In the genomic region with DNA sequence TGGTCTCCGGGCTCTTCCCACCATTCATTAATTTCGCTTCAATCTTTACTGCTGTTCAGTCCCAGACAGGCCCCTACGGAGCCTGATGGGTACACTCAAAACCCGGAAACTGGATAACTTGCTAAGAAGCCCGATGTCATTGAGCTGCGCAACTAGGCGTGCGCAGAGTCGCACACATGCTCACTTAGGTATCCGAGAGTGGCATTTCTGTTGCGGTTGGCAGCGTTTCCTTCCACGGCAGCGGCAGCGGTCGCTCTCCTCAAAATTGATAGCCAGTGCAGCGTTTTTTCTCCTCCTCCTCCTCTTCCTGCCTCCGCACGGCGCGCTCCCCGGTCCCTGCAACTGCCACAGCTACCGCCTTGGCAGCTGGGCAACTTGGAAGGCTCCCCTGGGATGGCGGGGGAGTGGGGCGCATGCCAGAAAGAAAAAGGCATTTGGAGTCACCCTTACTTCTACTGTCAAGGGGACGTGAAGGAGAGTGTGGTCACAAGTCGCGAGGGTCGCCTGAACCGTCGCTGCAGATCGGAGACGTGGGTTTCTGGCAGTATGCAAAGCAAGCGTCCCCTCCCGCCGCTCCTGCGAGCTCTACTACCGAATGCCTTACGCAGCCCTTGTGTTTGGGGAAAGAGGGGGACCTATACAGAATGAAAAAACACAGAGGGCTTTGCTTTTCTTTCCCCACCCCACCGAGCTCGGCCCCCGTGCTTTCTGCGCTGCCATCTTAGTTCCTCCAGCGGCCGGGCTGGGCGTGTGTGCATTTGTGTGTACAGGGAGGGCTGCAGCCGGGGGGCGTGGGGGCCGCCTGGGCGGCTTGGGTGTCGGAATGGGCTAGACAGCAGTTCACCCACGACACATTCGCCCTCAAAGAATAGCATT, we compare ENCODE assay signal across 8 cellular contexts. TPM values are rescaled to one million over a fixed set of nuclear protein-coding genes. Genes with fewer than 3 reads are reported as not detected.
DNase-seq lines count a peak whose midpoint lies in the region; ATAC-seq, FAIRE-seq and TF ChIP-seq lines count a peak whose summit lies in the region.

No MANE protein-coding gene starts in this region.

- TF ChIP-seq POLR2A in GM18526 (IDR thresholded peaks at IDR 0.05; ENCODE audit: extremely low read depth, insufficient read length) (peak; percentile 82), gastrocnemius medialis (IDR thresholded peaks at IDR 0.05) (peak; percentile 44 to 73)

- DNase-seq in A172 (ENCODE audit: low spot score) (peak; percentile 86), NCI-H2107 (lab: John Stamatoyannopoulos, UW) (peak; percentile 82), gastrocnemius medialis (peak; percentile 78 to 86)

- intact Hi-C loops in gastrocnemius medialis (cut with DNase I; ENCODE audit: low total_unique reads), result loop anchor here (1.0 to 5.0 kb wide), 3 partner anchors 149 to 367 kb away; a partner anchor contains a TSS

- H3K9me3 Mint-ChIP-seq in brain, result no peaks in the 10 kb centered on the region

- H3K9me3 ChIP-seq in gastrocnemius medialis, result no peaks in the 10 kb centered on the region

- no peaks in the 10 kb centered on the region for H3K36me3 Mint-ChIP-seq in brain

- H3K36me3 ChIP-seq in gastrocnemius medialis, result no peaks in the 10 kb centered on the region

- TF ChIP-seq CTCF in brain (conservative IDR thresholded peaks at IDR 0.05), result no peak
- peak in 1 of 5 experiments; percentile 2 for TF ChIP-seq CTCF in gastrocnemius medialis (IDR thresholded peaks at IDR 0.05 in 4 of 5, conservative IDR thresholded peaks at IDR 0.05 in 1 of 5)

- H3K4me3 Mint-ChIP-seq in brain, result peak overlapping the region; percentile 89 to 97 (median 95)

- H3K27me3 Mint-ChIP-seq in brain, result peaks cover 13% of the 10 kb centered on the region

- H3K4me1 Mint-ChIP-seq in brain, result peaks cover 48% of the 10 kb centered on the region

- H3K27me3 ChIP-seq in gastrocnemius medialis, result no peaks in the 10 kb centered on the region

- H3K4me3 ChIP-seq in iPS-11a (ENCODE audit: low read depth, low read length) (peak overlapping the region; percentile 97), gastrocnemius medialis (peak overlapping the region; percentile 88 to 100 (median 91))

- H3K27ac Mint-ChIP-seq in brain, result peak overlapping the region; percentile 94 to 99 (median 97)

- ATAC-seq in HG03064 (IDR thresholded peaks at IDR 0.05; ENCODE audit: low read depth, unreplicated experiment) (peak; percentile 57), gastrocnemius medialis (peak; percentile 62 to 71)

- peaks cover 23 to 29% of the 10 kb centered on the region in 2 donors for H3K4me1 ChIP-seq in gastrocnemius medialis

- in situ Hi-C loops in gastrocnemius medialis (cut with MboI; ENCODE audit: low sequenced_read_pairs in 4 of 4), result no loop called here

- H3K27ac ChIP-seq in gastrocnemius medialis, result peak overlapping the region; percentile 86 to 95 (median 93)

- peak; percentile 45 for FAIRE-seq in TTC549 (lab: Jason Lieb, UNC)

RNA-seq across cellular contexts. Expression of a gene that starts 2.5 kb away (rescaled TPM):
- 22.6 and 23.7 TPM in 2 replicates for total RNA-seq in A172 (2014; rRNA removed; shearing (Covaris generic))
- polyA plus RNA-seq in brain (ENCODE audit: insufficient read depth, low read depth, low replicate concordance), result 26.6 TPM
- total RNA-seq in gastrocnemius medialis, result 10 to 100 TPM; 42.1 to 56.9 (median 45.1) TPM

Comparison
In these comparisons a context has a peak if more than half of its experiments do, and no peak if none do; other contexts are left out.
1. Peak in every context shown above with its lines: DNase-seq, ATAC-seq, H3K4me3 ChIP-seq and H3K27ac ChIP-seq.